In the genomic region with DNA sequence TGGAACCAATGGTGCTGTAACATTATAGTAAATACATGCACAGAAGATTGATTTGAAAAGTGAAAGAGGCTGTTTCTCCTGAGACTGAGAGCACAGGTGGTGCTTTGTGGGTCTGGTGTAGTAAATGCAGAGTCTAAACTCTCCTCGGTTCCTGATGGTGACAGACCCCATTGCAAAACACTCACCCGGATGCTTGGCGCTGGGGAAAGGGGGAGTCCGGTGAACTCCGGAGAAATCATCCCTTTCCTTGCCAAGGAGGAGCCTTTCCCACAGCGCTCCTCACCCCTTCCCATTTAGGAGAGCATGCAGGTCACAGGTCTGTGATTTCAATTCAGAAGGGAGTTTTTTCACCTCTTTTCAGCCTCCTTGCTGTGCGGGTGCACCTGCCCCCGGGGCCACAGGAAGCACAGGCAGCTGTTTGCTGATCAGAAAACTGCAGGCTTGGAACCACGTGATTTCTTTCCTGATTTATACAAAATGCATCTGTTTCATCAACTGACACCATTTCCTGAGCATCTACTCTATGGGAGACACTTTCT, we compare ENCODE assay signal across 8 cellular contexts.
A peak's percentile ranks its signal among the peaks of the same experiment; 100 is the strongest.
DNase-seq lines count a peak whose midpoint lies in the region; ATAC-seq and TF ChIP-seq lines count a peak whose summit lies in the region.

No MANE protein-coding gene starts in this region.

- peak overlapping the region; percentile 51 for H3K27ac ChIP-seq in CD8-positive, alpha-beta memory T cell (ENCODE audit: low read depth, low read length)

- H3K4me1 ChIP-seq in CD8-positive, alpha-beta memory T cell (ENCODE audit: insufficient read depth, low read length), result peaks cover 59% of the 10 kb centered on the region

- peaks cover 49 to 64% (median 61%) of the 10 kb centered on the region in 3 donors for H3K4me1 Mint-ChIP-seq in CD8-positive, alpha-beta memory T cell
- H3K4me1 Mint-ChIP-seq in activated naive CD4-positive, alpha-beta T cell treated with anti-CD3 and anti-CD28 coated beads, Interleukin-2, amount 10 ng/mL, durations not matched to agents 7 days and 5 days, result peaks cover 71% of the 10 kb centered on the region
- peaks cover 24% of the 10 kb centered on the region for H3K4me1 Mint-ChIP-seq in type B pancreatic cell (ENCODE audit: unreplicated experiment)

- H3K4me3 Mint-ChIP-seq in CD8-positive, alpha-beta memory T cell, result peak overlapping the region; percentile 88 to 96 (median 89)
- peak overlapping the region; percentile 83 for H3K4me3 Mint-ChIP-seq in activated naive CD4-positive, alpha-beta T cell treated with anti-CD3 and anti-CD28 coated beads, Interleukin-2, amount 10 ng/mL, durations not matched to agents 7 days and 5 days
- H3K4me3 Mint-ChIP-seq in type B pancreatic cell, result no peak overlapping the region

- H3K27me3 Mint-ChIP-seq in CD8-positive, alpha-beta memory T cell, result no peaks in the 10 kb centered on the region
- peaks cover 2% of the 10 kb centered on the region for H3K27me3 Mint-ChIP-seq in activated naive CD4-positive, alpha-beta T cell treated with anti-CD3 and anti-CD28 coated beads, Interleukin-2, amount 10 ng/mL, durations not matched to agents 7 days and 5 days
- peaks cover 4% of the 10 kb centered on the region for H3K27me3 Mint-ChIP-seq in type B pancreatic cell

- peaks cover 0 to 11% (median 0%) of the 10 kb centered on the region in 3 donors for H3K36me3 Mint-ChIP-seq in CD8-positive, alpha-beta memory T cell
- peaks cover 12% of the 10 kb centered on the region for H3K36me3 Mint-ChIP-seq in activated naive CD4-positive, alpha-beta T cell treated with anti-CD3 and anti-CD28 coated beads, Interleukin-2, amount 10 ng/mL, durations not matched to agents 7 days and 5 days
- H3K36me3 Mint-ChIP-seq in type B pancreatic cell, result no peaks in the 10 kb centered on the region

- CTCF ChIA-PET in CD8-positive, alpha-beta memory T cell (lab: Charles Lee), result interaction anchor here (1.2 to 2.8 kb wide), 5 partner anchors 15 to 34 kb away, joined by 3 to 10 read pairs (median 6); no protein-coding TSS in a partner anchor
- CTCF ChIA-PET in activated naive CD4-positive, alpha-beta T cell treated with anti-CD3 and anti-CD28 coated beads, Interleukin-2, amount 10 ng/mL, durations not matched to agents 7 days and 5 days (lab: Charles Lee), result interaction anchor here (1.8 to 5.7 kb wide), 2 partner anchors 18 to 34 kb away, joined by 4 to 41 read pairs; no protein-coding TSS in a partner anchor

- TF ChIP-seq CTCF in type B pancreatic cell (conservative IDR thresholded peaks at IDR 0.05), result no peak

- DNase-seq in CD8-positive, alpha-beta memory T cell, result peak in 2 of 5 donors; percentile 44 to 68
- peak; percentile 61 for DNase-seq in activated naive CD4-positive, alpha-beta T cell treated with anti-CD3 and anti-CD28 coated beads, Interleukin-2, amount 10 ng/mL, durations not matched to agents 7 days and 5 days
- DNase-seq in type B pancreatic cell (ENCODE audit: extremely low spot score, unreplicated experiment) (no peak), SIG-M5 treated with dmso at 0.1 percent for 504 hours (lab: John Stamatoyannopoulos, UW; ENCODE audit: unreplicated experiment) (no peak), middle frontal gyrus (ENCODE audit: extremely low spot score, low spot score) (no peak), H4 (ENCODE audit: low spot score) (no peak)

- no peaks in the 10 kb centered on the region for H3K9me3 ChIP-seq in CD8-positive, alpha-beta memory T cell (ENCODE audit: low read length)

- peak; percentile 60 for ATAC-seq in GM19438 (IDR thresholded peaks at IDR 0.05; ENCODE audit: low read depth, unreplicated experiment)
- peak; percentile 51 for ATAC-seq in HG03439 (IDR thresholded peaks at IDR 0.05; ENCODE audit: unreplicated experiment)

- peak overlapping the region; percentile 83 for H3K4me3 ChIP-seq in CD8-positive, alpha-beta memory T cell (ENCODE audit: low read length)

- no peaks in the 10 kb centered on the region for H3K27me3 ChIP-seq in CD8-positive, alpha-beta memory T cell (ENCODE audit: insufficient read depth, low read length, poor library complexity, severe bottlenecking)

- H3K9me3 Mint-ChIP-seq in CD8-positive, alpha-beta memory T cell, result no peaks in the 10 kb centered on the region
- peaks cover under 1% of the 10 kb centered on the region for H3K9me3 Mint-ChIP-seq in activated naive CD4-positive, alpha-beta T cell treated with anti-CD3 and anti-CD28 coated beads, Interleukin-2, amount 10 ng/mL, durations not matched to agents 7 days and 5 days
- no peaks in the 10 kb centered on the region for H3K9me3 Mint-ChIP-seq in type B pancreatic cell

- peak overlapping the region; percentile 90 to 99 (median 95) for H3K27ac Mint-ChIP-seq in CD8-positive, alpha-beta memory T cell
- H3K27ac Mint-ChIP-seq in activated naive CD4-positive, alpha-beta T cell treated with anti-CD3 and anti-CD28 coated beads, Interleukin-2, amount 10 ng/mL, durations not matched to agents 7 days and 5 days, result peak overlapping the region; percentile 98
- H3K27ac Mint-ChIP-seq in type B pancreatic cell, result no peak overlapping the region

- no peaks in the 10 kb centered on the region for H3K36me3 ChIP-seq in CD8-positive, alpha-beta memory T cell (ENCODE audit: insufficient read depth, low read length)

- POLR2A ChIA-PET in CD8-positive, alpha-beta memory T cell (lab: Charles Lee), result no interaction called here
